8 cellular contexts compared by ENCODE assay signal in the genomic region with DNA sequence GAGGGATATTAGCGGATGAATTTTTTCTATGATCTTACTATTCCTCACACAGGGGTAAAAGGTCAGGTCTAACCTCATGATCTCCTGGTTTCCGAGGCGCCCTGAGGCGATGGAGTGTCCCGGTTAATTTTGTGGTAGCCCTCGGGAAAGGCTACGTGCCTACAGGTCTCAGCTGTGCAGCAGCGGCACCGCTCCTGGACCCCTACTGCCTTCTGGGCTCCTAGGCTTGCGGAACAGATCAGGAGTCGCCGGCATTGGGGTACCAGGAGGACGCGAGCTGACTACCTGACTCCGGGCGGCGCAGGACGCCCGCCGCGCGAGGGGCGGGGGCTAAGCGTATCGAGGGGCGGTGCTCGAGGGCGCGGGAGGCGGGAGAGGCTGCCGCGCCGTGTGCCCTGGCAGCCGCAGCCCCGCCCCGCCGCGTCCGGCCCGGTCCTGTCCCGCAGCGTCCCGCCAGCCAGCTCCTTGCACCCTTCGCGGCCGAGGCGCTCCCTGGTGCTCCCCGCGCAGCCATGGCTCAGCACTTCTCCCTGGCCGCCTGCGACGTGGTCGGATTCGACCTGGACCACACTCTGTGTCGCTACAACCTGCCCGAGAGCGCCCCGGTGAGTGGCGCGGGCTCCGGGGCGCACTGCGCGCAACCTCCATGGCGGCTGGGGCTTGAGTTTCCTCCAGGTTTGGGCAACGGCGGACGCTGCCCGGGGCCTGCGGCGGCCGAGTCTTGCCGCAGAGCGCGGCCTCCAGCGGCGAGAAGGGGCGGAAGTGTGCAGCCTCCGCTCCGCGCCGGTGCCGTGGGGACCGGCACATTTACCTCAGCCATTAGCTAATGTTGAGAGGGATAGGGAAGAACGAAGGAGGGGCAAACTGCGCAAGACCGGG. TPM values are rescaled to one million over a fixed set of nuclear protein-coding genes. Genes with fewer than 3 reads are reported as not detected.
DNase-seq lines count a peak whose midpoint lies in the region; ATAC-seq, FAIRE-seq and TF ChIP-seq lines count a peak whose summit lies in the region.

A gene (plus strand): TSS at position 435 of the 879 bp plus-strand sequence. CDS start 78 bp downstream, at position 513.

- TF ChIP-seq EP300 in HepG2 (IDR thresholded peaks at IDR 0.05; ENCODE audit: low read depth in 2 of 2, low read length in 2 of 2), result peak in 1 of 2 experiments; percentile 9; a peak in 1 of 4 replicates
- no peak; the same call in 1 of the 2 replicates for TF ChIP-seq EP300 in HepG2 (CRISPR knock-in tag; IDR thresholded peaks at IDR 0.05; ENCODE audit: borderline replicate concordance)

- peak; percentile 93 to 98 for TF ChIP-seq POLR2A in HepG2 (IDR thresholded peaks at IDR 0.05; ENCODE audit: insufficient read depth in 1 of 2, low read depth in 2 of 2, low read length in 2 of 2)

- ATAC-seq in GM19043 (IDR thresholded peaks at IDR 0.05; ENCODE audit: low read depth, unreplicated experiment), result peak; percentile 71
- ATAC-seq in HG03354 (IDR thresholded peaks at IDR 0.05; ENCODE audit: poor library complexity, severe bottlenecking, unreplicated experiment), result peak; percentile 88
- peak; percentile 92 for ATAC-seq in HepG2

- POLR2A ChIA-PET in BJ (lab: Charles Lee) (interaction anchor here (0.6 to 0.7 kb wide), 3 partner anchors 9 to 650 kb away, joined by 3 read pairs; no protein-coding TSS in a partner anchor), HepG2 (lab: Yijun Ruan, JAX) (interaction anchor here (0.6 to 4.1 kb wide), 25 partner anchors 8 to 180 kb away, joined by 3 to 51 read pairs (median 5); a partner anchor contains a TSS)

- BruUV-seq in HepG2 (replicated peaks; lab: Mats Ljungman, UMichigan), result no TSS peak

- peaks cover 38% of the 10 kb centered on the region for H3K4me1 Mint-ChIP-seq in activated CD4-positive, alpha-beta T cell treated with anti-CD3 and anti-CD28 coated beads, Interleukin-2, amount 10 ng/mL, durations not matched to agents 24 days and 14 days

- H2AFZ ChIP-seq in HepG2 (ENCODE audit: low read length), result peak within 1 kb of the TSS; percentile 94

- peak within 1 kb of the TSS; percentile 92 for H3K27ac Mint-ChIP-seq in activated CD4-positive, alpha-beta T cell treated with anti-CD3 and anti-CD28 coated beads, Interleukin-2, amount 10 ng/mL, durations not matched to agents 24 days and 14 days

- CTCF ChIA-PET in BJ (lab: Yijun Ruan, JAX), result interaction anchor here (0.6 to 2.6 kb wide), 10 partner anchors 11 to 97 kb away, joined by 3 to 10 read pairs (median 4); no protein-coding TSS in a partner anchor
- CTCF ChIA-PET in HepG2 (lab: Yijun Ruan, JAX; ENCODE audit: low intra/inter-chr PET ratio, low total read pairs), result interaction anchor here (1.1 to 1.8 kb wide), 2 partner anchors 10 to 90 kb away, joined by 4 to 11 read pairs; no protein-coding TSS in a partner anchor

- no peak for DNase-seq in BJ (ENCODE audit: low read depth)
- DNase-seq in NCI-H460 (ENCODE audit: extremely low read depth, low read depth), result peak; percentile 66
- DNase-seq in activated CD4-positive, alpha-beta T cell treated with anti-CD3 and anti-CD28 coated beads, Interleukin-2, amount 10 ng/mL, durations not matched to agents 24 days and 14 days, result peak; percentile 96
- DNase-seq in coronary artery (ENCODE audit: low spot score), result peak; percentile 89
- peak; percentile 79 for DNase-seq in HepG2 (ENCODE audit: low spot score)
- peak; percentile 85 for DNase-seq in stimulated activated CD4-positive, alpha-beta T cell treated with anti-CD3 and anti-CD28 coated beads, Interleukin-4, amount 100 ng/mL, for 24 hours

- H3K4me3 Mint-ChIP-seq in activated CD4-positive, alpha-beta T cell treated with anti-CD3 and anti-CD28 coated beads, Interleukin-2, amount 10 ng/mL, durations not matched to agents 24 days and 14 days, result peak within 1 kb of the TSS; percentile 95

- H3K36me3 Mint-ChIP-seq in activated CD4-positive, alpha-beta T cell treated with anti-CD3 and anti-CD28 coated beads, Interleukin-2, amount 10 ng/mL, durations not matched to agents 24 days and 14 days (ENCODE audit: low read depth), result peaks cover 5% of the 10 kb centered on the region

- TF ChIP-seq CTCF in BJ (IDR thresholded peaks at IDR 0.05; ENCODE audit: insufficient read depth, low read depth, low read length) (peak; percentile 26; the same call in 1 of the 2 replicates), coronary artery (IDR thresholded peaks at IDR 0.05) (peak; percentile 25), HepG2 (CRISPR knock-in tag; IDR thresholded peaks at IDR 0.05) (peak; percentile 68)

- no peaks in the 10 kb centered on the region for H4K20me1 ChIP-seq in HepG2 (ENCODE audit: insufficient read depth, low read length)

- peaks cover 4% of the 10 kb centered on the region for H3K9me3 Mint-ChIP-seq in activated CD4-positive, alpha-beta T cell treated with anti-CD3 and anti-CD28 coated beads, Interleukin-2, amount 10 ng/mL, durations not matched to agents 24 days and 14 days

- peak within 1 kb of the TSS; percentile 86 for H3K4me2 ChIP-seq in HepG2 (ENCODE audit: low read depth, low read length)

- H3K27ac ChIP-seq in coronary artery (peak within 1 kb of the TSS; percentile 92 to 96), HepG2 (ENCODE audit: extremely low read length, insufficient read depth, low read length) (peak within 1 kb of the TSS; percentile 90)

- H3K79me2 ChIP-seq in HepG2 (ENCODE audit: insufficient read depth, low read length), result peaks cover 25% of the 10 kb centered on the region

- H3K9me3 ChIP-seq in HepG2 (ENCODE audit: low read length), result peaks cover 11% of the 10 kb centered on the region

- no peak for FAIRE-seq in HepG2 (lab: Jason Lieb, UNC)

- under 1% methylated on average over 50 of the region's 87 CpGs for WGBS in HepG2 (ENCODE audit: low lambda C conversion rate)

- in situ Hi-C loops in HepG2 (cut with HindIII; ENCODE audit: extremely low pct_ligation_motif_present, low pct_unique_long_range_greater_than_20kb), result no loop called here

- H3K4me3 ChIP-seq in BJ (ENCODE audit: low read depth, low read length) (peak within 1 kb of the TSS; percentile 83), coronary artery (peak within 1 kb of the TSS; percentile 86), HepG2 (replicated peaks in 1 of 3; ENCODE audit: insufficient read depth in 1 of 3, low read depth in 2 of 3, low read length in 3 of 3) (peak within 1 kb of the TSS; percentile 68 to 93 (median 92))

- peak; percentile 84 for TF ChIP-seq RAD21 in HepG2 (CRISPR knock-in tag; IDR thresholded peaks at IDR 0.05)

- H3K9ac ChIP-seq in HepG2 (ENCODE audit: insufficient read depth, low read depth, low read length), result peak within 1 kb of the TSS; percentile 87

- H3K27me3 ChIP-seq in BJ (ENCODE audit: control insufficient read depth, insufficient read depth, low read length) (no peaks in the 10 kb centered on the region), HepG2 (ENCODE audit: control insufficient read depth in 1 of 2, insufficient read depth in 2 of 2, low read length in 2 of 2) (no peaks in the 10 kb centered on the region; a peak in 1 of 5 replicates)

- intact Hi-C loops in activated CD4-positive, alpha-beta T cell treated with anti-CD3 and anti-CD28 coated beads, Interleukin-2, amount 10 ng/mL, durations not matched to agents 24 days and 14 days (cut with micrococcal nuclease), result loop anchor here (1.0 to 2.0 kb wide), 4 partner anchors 154 to 568 kb away; a partner anchor contains a TSS
- intact Hi-C loops in HepG2 (cut with micrococcal nuclease; ENCODE audit: unreplicated experiment), result loop anchor here (5.0 to 10.0 kb wide), 2 partner anchors 174 to 203 kb away; a partner anchor contains a TSS

- H3K27me3 Mint-ChIP-seq in activated CD4-positive, alpha-beta T cell treated with anti-CD3 and anti-CD28 coated beads, Interleukin-2, amount 10 ng/mL, durations not matched to agents 24 days and 14 days, result no peaks in the 10 kb centered on the region

- H3K36me3 ChIP-seq in BJ (ENCODE audit: control insufficient read depth, insufficient read depth, low read length) (no peaks in the 10 kb centered on the region), HepG2 (replicated peaks in 1 of 2; ENCODE audit: control insufficient read depth in 1 of 2, insufficient read depth in 2 of 2, low read length in 2 of 2) (no peaks in the 10 kb centered on the region)

- H3K4me1 ChIP-seq in HepG2 (ENCODE audit: insufficient read depth, low read length), result peaks cover 61% of the 10 kb centered on the region

TF ChIP-seq in HepG2, 621 proteins besides CTCF, POLR2A, EP300 and RAD21 (continues in another document):
- TF ChIP-seq HDAC2 (CRISPR knock-in tag; IDR thresholded peaks at IDR 0.05) (peak; percentile 68; the same call in 1 of the 2 replicates), MTF2 (CRISPR knock-in tag; IDR thresholded peaks at IDR 0.05; ENCODE audit: borderline replicate concordance) (peak; percentile 97), ZBTB38 (CRISPR knock-in tag; IDR thresholded peaks at IDR 0.05) (peak; percentile 91)

RNA-seq across cellular contexts. Expression of the gene that starts here (rescaled TPM):
- polyA plus RNA-seq in BJ (2011; rRNA removed), result 12.3 and 22.1 TPM in 2 replicates
- 9.8 and 10.2 TPM in 2 replicates for polyA minus RNA-seq in BJ (2011; rRNA and poly(A)+ RNA removed)
- total RNA-seq in NCI-H460 (2014; rRNA removed; shearing (Covaris generic)), result 16.7 and 22.7 TPM in 2 replicates
- 5.3 and 23.1 TPM in 2 replicates for polyA plus RNA-seq in NCI-H460 (2014; cell fraction: nucleus; rRNA removed)
- 38.1 and 38.9 TPM in 2 replicates for total RNA-seq in activated CD4-positive, alpha-beta T cell treated with anti-CD3 and anti-CD28 coated beads, Interleukin-2, amount 10 ng/mL, durations not matched to agents 24 days and 14 days
- 56.1 and 90.6 TPM in 2 replicates for total RNA-seq in HepG2 (2016; rRNA removed; fragmentation: Illumina TruSeq; extraction: Trizol)
- 7.3 and 12.5 TPM in 2 replicates for total RNA-seq in HepG2 (2016; cell fraction: cytosol; rRNA removed; fragmentation: Illumina TruSeq; extraction: Trizol; ENCODE audit: low read depth)
- 54.8 and 88.2 TPM in 2 replicates for total RNA-seq in HepG2 (2016; cell fraction: insoluble cytoplasmic fraction; rRNA removed; fragmentation: Illumina TruSeq; extraction: Trizol)
- total RNA-seq in HepG2 (2016; cell fraction: membrane; rRNA removed; fragmentation: Illumina TruSeq; extraction: Trizol), result 25.6 and 27.4 TPM in 2 replicates
- 46.5 and 53.8 TPM in 2 replicates for total RNA-seq in HepG2 (2016; cell fraction: nucleus; rRNA removed; fragmentation: Illumina TruSeq; extraction: Trizol)
- polyA plus RNA-seq in HepG2 (2011; rRNA removed), result 22.1 and 27.0 TPM in 2 replicates
- 22.4 and 23.3 TPM in 2 replicates for polyA plus RNA-seq in HepG2 (2011; cell fraction: cytosol; rRNA removed)
- 10.3 and 13.1 TPM in 2 replicates for polyA plus RNA-seq in HepG2 (2011; cell fraction: nucleus; rRNA removed)
- polyA plus RNA-seq in HepG2 (2012), result 28.1 and 28.8 TPM in 2 replicates
- 12.1 and 12.5 TPM in 2 replicates for polyA plus RNA-seq in HepG2 (2016; cell fraction: cytosol; fragmentation: Illumina TruSeq; extraction: Trizol; ENCODE audit: low read depth)
- 81.9 and 84.6 TPM in 2 replicates for polyA plus RNA-seq in HepG2 (2016; cell fraction: insoluble cytoplasmic fraction; fragmentation: Illumina TruSeq; extraction: Trizol; ENCODE audit: low read depth)
- polyA plus RNA-seq in HepG2 (2016; cell fraction: membrane; fragmentation: Illumina TruSeq; extraction: Trizol; ENCODE audit: low read depth), result 21.3 and 21.5 TPM in 2 replicates
- 34.4 and 35.2 TPM in 2 replicates for polyA plus RNA-seq in HepG2 (2016; cell fraction: nucleus; fragmentation: Illumina TruSeq; extraction: Trizol; ENCODE audit: insufficient read depth, low read depth)
- polyA minus RNA-seq in HepG2 (2011; rRNA and poly(A)+ RNA removed; ENCODE audit: low replicate concordance), result 22.3 and 35.3 TPM in 2 replicates
- polyA minus RNA-seq in HepG2 (2011; cell fraction: cytosol; rRNA and poly(A)+ RNA removed), result 38.6 and 39.5 TPM in 2 replicates
- polyA minus RNA-seq in HepG2 (2011; cell fraction: nucleus; rRNA and poly(A)+ RNA removed), result 40.2 and 44.4 TPM in 2 replicates
